13 cellular contexts compared by ENCODE assay signal in the genomic region with DNA sequence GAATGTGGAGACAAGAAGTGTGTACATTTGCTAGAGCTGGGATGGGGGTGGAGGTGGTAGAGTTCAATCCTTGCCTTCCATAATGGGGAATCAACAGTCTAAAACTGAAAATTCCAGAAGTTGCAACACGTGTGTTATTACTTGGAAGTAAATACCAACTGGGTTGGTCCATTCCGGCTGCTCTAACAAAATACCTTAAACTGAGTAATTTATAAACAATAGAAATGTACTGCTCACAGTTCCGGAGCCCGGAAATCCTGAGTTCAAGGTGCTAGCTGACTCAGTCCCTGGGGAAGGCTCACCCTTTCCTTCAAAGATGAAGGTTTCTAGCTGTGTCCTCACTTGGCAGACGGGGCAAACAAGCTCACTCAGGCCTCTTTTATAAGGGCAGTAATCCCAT. TPM values are rescaled to one million over a fixed set of nuclear protein-coding genes. Genes with fewer than 3 reads are reported as not detected.
A peak's percentile ranks its signal among the peaks of the same experiment; 100 is the strongest.
DNase-seq lines count a peak whose midpoint lies in the region; ATAC-seq, FAIRE-seq and TF ChIP-seq lines count a peak whose summit lies in the region.
"Had no signal": no experiment of that assay in that cellular context is flagged by ENCODE, and none has a peak within 500 bp of the region (broad histone marks: within the 10 kb centered on the region; RNA-seq: fewer than 3 reads in every experiment).

No MANE protein-coding gene starts in this region.

- H4K20me1 ChIP-seq in mammary epithelial cell (ENCODE audit: insufficient read depth, low read length): no peaks in the 10 kb centered on the region
- H4K20me1 ChIP-seq in keratinocyte (ENCODE audit: control insufficient read depth, extremely low read depth, insufficient read depth, low read length): no peaks in the 10 kb centered on the region

- intact Hi-C loops in Right ventricle myocardium superior (cut with DNase I): no loop called here
- intact Hi-C loops in cardiac septum (cut with DNase I): loop anchor here (5.0 to 10.0 kb wide), 2 partner anchors 70 to 118 kb away; no protein-coding TSS in a partner anchor
- intact Hi-C loops in mammary epithelial cell (cut with micrococcal nuclease): loop anchor here (5.0 kb wide), 1 partner anchor 120 kb away; no protein-coding TSS in a partner anchor
- intact Hi-C loops in prostate gland (cut with DNase I): no loop called here

- H3K9me3 ChIP-seq in mammary epithelial cell (replicated peaks; ENCODE audit: insufficient read depth, low read length) (peaks cover 5% of the 10 kb centered on the region), keratinocyte (ENCODE audit: control insufficient read depth, low read depth, low read length) (peaks cover 5% of the 10 kb centered on the region), prostate gland (no peaks in the 10 kb centered on the region)

- FAIRE-seq in keratinocyte (lab: Jason Lieb, UNC): peak; percentile 89

- TF ChIP-seq POLR2A in prostate gland (IDR thresholded peaks at IDR 0.05): no peak

- H3K27ac ChIP-seq in mammary epithelial cell (ENCODE audit: insufficient read depth, low read depth, low read length) (peak overlapping the region; percentile 89), keratinocyte (ENCODE audit: control insufficient read depth, insufficient read depth, low read length) (peak overlapping the region; percentile 78), prostate gland (no peak overlapping the region)

- TF ChIP-seq CTCF in mammary epithelial cell (conservative IDR thresholded peaks at IDR 0.05 in 1 of 2, IDR thresholded peaks at IDR 0.05 in 1 of 2; ENCODE audit: extremely low read depth in 1 of 2, insufficient read depth in 1 of 2, low read depth in 1 of 2, low read length in 2 of 2) (no peak), keratinocyte (optimal IDR thresholded peaks at IDR 0.05 in 1 of 3, IDR thresholded peaks at IDR 0.05 in 1 of 3, conservative IDR thresholded peaks at IDR 0.05 in 1 of 3; ENCODE audit: extremely low read depth in 1 of 3, insufficient read depth in 2 of 3, low read length in 3 of 3) (no peak), prostate gland (IDR thresholded peaks at IDR 0.05) (no peak)

- 7% methylated on average over 5 of the region's 5 CpGs for WGBS in mammary epithelial cell (ENCODE audit: low coverage, missing lambda C conversion rate)
- whole genome bisulfite sequencing in prostate gland: 97% methylated on average over 5 of the region's 5 CpGs

- BruUV-seq in mammary epithelial cell (replicated peaks; lab: Mats Ljungman, UMichigan): no TSS peak

- H3K4me3 ChIP-seq in mammary epithelial cell (replicated peaks in 1 of 3; ENCODE audit: insufficient read depth in 1 of 3, low read depth in 2 of 3, low read length in 3 of 3): no peak overlapping the region
- peak overlapping the region in 1 of 3 experiments; percentile 21 for H3K4me3 ChIP-seq in keratinocyte (ENCODE audit: control insufficient read depth in 2 of 3, extremely low read depth in 1 of 3, insufficient read depth in 2 of 3, low read depth in 1 of 3, low read length in 3 of 3)
- no peak overlapping the region for H3K4me3 ChIP-seq in prostate gland

- H3K79me2 ChIP-seq in mammary epithelial cell (ENCODE audit: insufficient read depth, low read length) (no peaks in the 10 kb centered on the region), keratinocyte (ENCODE audit: control insufficient read depth, insufficient read depth, low read length) (no peaks in the 10 kb centered on the region)

- H2AFZ ChIP-seq in mammary epithelial cell (ENCODE audit: low read depth, low read length): no peak overlapping the region
- no peak overlapping the region for H2AFZ ChIP-seq in keratinocyte (ENCODE audit: control insufficient read depth, low read length)

- no peaks in the 10 kb centered on the region for H3K9me1 ChIP-seq in keratinocyte (ENCODE audit: control insufficient read depth, extremely low read depth, insufficient read depth, low read length)

- dilution Hi-C loops in mammary epithelial cell (cut with HindIII; ENCODE audit: low sequenced_read_pairs): no loop called here
- dilution Hi-C loops in keratinocyte (cut with MboI; ENCODE audit: extremely low pct_ligation_motif_present, low sequenced_read_pairs): no loop called here

- H3K4me1 ChIP-seq in mammary epithelial cell (ENCODE audit: insufficient read depth, low read length) (peaks cover 46% of the 10 kb centered on the region), keratinocyte (ENCODE audit: control insufficient read depth, extremely low read depth, insufficient read depth, low read length) (peaks cover 38% of the 10 kb centered on the region), prostate gland (replicated peaks) (no peaks in the 10 kb centered on the region)

- H3K9ac ChIP-seq in mammary epithelial cell (ENCODE audit: insufficient read depth, low read length): no peak overlapping the region
- H3K9ac ChIP-seq in keratinocyte (ENCODE audit: control insufficient read depth, extremely low read depth, insufficient read depth, low read length): peak overlapping the region; percentile 15

- peak; percentile 45 for ATAC-seq in Right ventricle myocardium superior (ENCODE audit: poor library complexity)
- no peak for ATAC-seq in GM21367 (IDR thresholded peaks at IDR 0.05; ENCODE audit: unreplicated experiment)
- ATAC-seq in HG03565 (IDR thresholded peaks at IDR 0.05; ENCODE audit: unreplicated experiment): no peak
- ATAC-seq: left lobe of liver had no signal

- peak overlapping the region; percentile 22 for H3K4me2 ChIP-seq in mammary epithelial cell (ENCODE audit: insufficient read depth, low read depth, low read length)
- peak overlapping the region; percentile 30 for H3K4me2 ChIP-seq in keratinocyte (ENCODE audit: control insufficient read depth, extremely low read depth, insufficient read depth, low read depth, low read length)

- in situ Hi-C loops in mammary epithelial cell (cut with MboI; ENCODE audit: low sequenced_read_pairs in 2 of 2): no loop called here

- no peaks in the 10 kb centered on the region for H3K36me3 ChIP-seq in mammary epithelial cell (ENCODE audit: insufficient read depth, low read length)
- H3K36me3 ChIP-seq in keratinocyte (ENCODE audit: control insufficient read depth in 2 of 2, extremely low read depth in 1 of 2, insufficient read depth in 2 of 2, low read length in 2 of 2): no peaks in the 10 kb centered on the region
- no peaks in the 10 kb centered on the region for H3K36me3 ChIP-seq in prostate gland

- DNase-seq in Right ventricle myocardium superior (no peak), cardiac septum (ENCODE audit: low spot score) (no peak), mammary epithelial cell (peak; percentile 95), keratinocyte (ENCODE audit: low read depth, low spot score) (peak; percentile 61), prostate gland (ENCODE audit: low spot score) (no peak), NCI-H146 (lab: John Stamatoyannopoulos, UW) (no peak)
- DNase-seq: activated CD4-positive, alpha-beta T cell treated with anti-CD3 and anti-CD28 coated beads for 48 hours; activated naive CD4-positive, alpha-beta T cell treated with anti-CD3 and anti-CD28 coated beads for 36 hours; NCI-H2029 treated with DMSO at 0.1 percent for 48 hours; SIG-M5 had no signal

- CTCF ChIA-PET in mammary epithelial cell (lab: Charles Lee; ENCODE audit: low non-redundant PET): interaction anchor here (0.6 kb wide), 1 partner anchor 11 kb away, joined by 3 read pairs; no protein-coding TSS in a partner anchor

- H3K27me3 ChIP-seq in mammary epithelial cell (ENCODE audit: insufficient read depth, low read length) (no peaks in the 10 kb centered on the region), keratinocyte (ENCODE audit: control insufficient read depth, extremely low read depth, insufficient read depth, low read length) (no peaks in the 10 kb centered on the region), prostate gland (replicated peaks; ENCODE audit: insufficient read depth) (no peaks in the 10 kb centered on the region)

RNA-seq across cellular contexts. Expression of gene RIN2, which starts 59.0 kb away (rescaled TPM):
- total RNA-seq in Right ventricle myocardium superior (52.4 TPM), cardiac septum (63.9 TPM), mammary epithelial cell (10 to 100 TPM; 42.2 to 45.2 TPM), prostate gland (10 to 100 TPM; 50.4 to 77.9 TPM)
- polyA plus RNA-seq in mammary epithelial cell (29.1 TPM), keratinocyte (40.1 to 51.9 TPM (median 41.2 TPM) in 3 replicates)
- polyA minus RNA-seq in mammary epithelial cell (93.5 TPM), keratinocyte (73.2 to 137 TPM (median 135 TPM) in 3 replicates)
- polyA plus RNA-seq in keratinocyte (2011; ENCODE audit: low read depth): 23.9 TPM
- 24.1 and 30.0 TPM in 2 replicates for polyA plus RNA-seq in keratinocyte (2011; cell fraction: cytosol; rRNA removed)
- 46.3 and 52.2 TPM in 2 replicates for polyA plus RNA-seq in keratinocyte (2011; cell fraction: nucleus; rRNA removed)
- polyA plus RNA-seq in keratinocyte (2012; ENCODE audit: low replicate concordance): 22.9 and 44.3 TPM in 2 replicates
- polyA minus RNA-seq in keratinocyte (2011; cell fraction: cytosol; rRNA and poly(A)+ RNA removed): 60.0 TPM
- 57.0 and 88.8 TPM in 2 replicates for polyA minus RNA-seq in keratinocyte (2011; cell fraction: nucleus; rRNA and poly(A)+ RNA removed)
- total RNA-seq: activated naive CD4-positive, alpha-beta T cell treated with anti-CD3 and anti-CD28 coated beads for 36 hours had no signal

Comparison
In these comparisons a context has a peak if more than half of its experiments do, and no peak if none do; other contexts are left out.
1. intact Hi-C loops: an anchor here in cardiac septum (5.0 to 10.0 kb wide) and mammary epithelial cell (5.0 kb wide); none called in Right ventricle myocardium superior and prostate gland.
2. DNase-seq: peak in mammary epithelial cell (single experiment) and keratinocyte (single experiment); none in Right ventricle myocardium superior (single experiment), cardiac septum (single experiment), prostate gland (single experiment) and NCI-H146 (single experiment).
3. H3K27ac ChIP-seq: peak in mammary epithelial cell (single experiment) and keratinocyte (single experiment); none in prostate gland (0 of 2).